21 cellular contexts compared by ENCODE assay signal in genomic region chr10:85262992-85263391, GRCh38.
"Had no signal": no experiment of that assay in that cellular context is flagged by ENCODE, and none has a peak within 500 bp of the region (broad histone marks: within the 10 kb centered on the region; RNA-seq: fewer than 3 reads in every experiment).

No MANE protein-coding gene starts in this region.

- H3K9me3 Mint-ChIP-seq: dendritic cell treated with granulocyte-macrophage colony-stimulating factor and Interleukin-4, amounts not matched to agents 40 ng/mL and 50 ng/mL, for 4 days; endodermal cell had no signal

- H3K27ac ChIP-seq: colonic mucosa, esophagus muscularis mucosa, gastrocnemius medialis, heart right ventricle, left lung, lower lobe of right lung had no signal

- H3K4me3 ChIP-seq: colonic mucosa, esophagus muscularis mucosa, gastrocnemius medialis, heart right ventricle, left lung, lower lobe of right lung, mucosa of descending colon had no signal

- H3K27ac Mint-ChIP-seq: dendritic cell treated with granulocyte-macrophage colony-stimulating factor and Interleukin-4, amounts not matched to agents 40 ng/mL and 50 ng/mL, for 4 days; effector memory CD8-positive, alpha-beta T cell; endodermal cell; memory B cell; naive B cell had no signal

- H3K4me1 ChIP-seq: colonic mucosa, esophagus muscularis mucosa, gastrocnemius medialis, heart right ventricle, left lung, lower lobe of right lung had no signal

- H3K36me3 Mint-ChIP-seq: memory B cell, naive B cell had no signal

- H3K27me3 ChIP-seq: colonic mucosa, esophagus muscularis mucosa, gastrocnemius medialis, heart right ventricle, left lung had no signal

- H3K4me3 Mint-ChIP-seq: dendritic cell treated with granulocyte-macrophage colony-stimulating factor and Interleukin-4, amounts not matched to agents 40 ng/mL and 50 ng/mL, for 4 days; effector memory CD8-positive, alpha-beta T cell; endodermal cell; memory B cell; naive B cell had no signal

- DNase-seq: colonic mucosa; cortex of kidney; effector CD8-positive, alpha-beta T cell; effector memory CD8-positive, alpha-beta T cell; endodermal cell; foreskin melanocyte; gastrocnemius medialis; glutamatergic neuron; head of caudate nucleus; heart right ventricle; hippocampal formation; left lung; left ventricle myocardium superior; lower lobe of right lung; mesendoderm; midbrain; mucosa of descending colon; naive B cell had no signal

- ATAC-seq: effector memory CD8-positive, alpha-beta T cell; gastrocnemius medialis; heart right ventricle; left lung; left ventricle myocardium superior; lower lobe of right lung; mucosa of descending colon had no signal

- H3K27me3 Mint-ChIP-seq: dendritic cell treated with granulocyte-macrophage colony-stimulating factor and Interleukin-4, amounts not matched to agents 40 ng/mL and 50 ng/mL, for 4 days; effector memory CD8-positive, alpha-beta T cell; memory B cell; naive B cell had no signal

- H3K36me3 ChIP-seq: colonic mucosa, esophagus muscularis mucosa, gastrocnemius medialis, heart right ventricle, left lung, lower lobe of right lung had no signal

- H3K4me1 Mint-ChIP-seq: endodermal cell, memory B cell, naive B cell had no signal

- H3K9me3 ChIP-seq: colonic mucosa, gastrocnemius medialis, lower lobe of right lung, mucosa of descending colon had no signal
